In genomic region chr12:92717202-92717601, GRCh38 we compare ENCODE assay signal across 10 cellular contexts. TPM values are rescaled to one million over a fixed set of nuclear protein-coding genes. Genes with fewer than 3 reads are reported as not detected.
DNase-seq lines count a peak whose midpoint lies in the region; ATAC-seq and TF ChIP-seq lines count a peak whose summit lies in the region.
"Had no signal": no experiment of that assay in that cellular context is flagged by ENCODE, and none has a peak within 500 bp of the region (broad histone marks: within the 10 kb centered on the region; RNA-seq: fewer than 3 reads in every experiment).

No MANE protein-coding gene starts in this region.

- no peak overlapping the region for H2AK5ac ChIP-seq in mesenchymal stem cell (ENCODE audit: low read length, severe bottlenecking)

- H4K8ac ChIP-seq in mesenchymal stem cell (ENCODE audit: low read length) = no peak overlapping the region

- no peak overlapping the region for H3K23ac ChIP-seq in mesenchymal stem cell (ENCODE audit: low read length in 2 of 2)

- intact Hi-C loops in mammary epithelial cell (cut with micrococcal nuclease) (loop anchor here (1.0 to 5.0 kb wide), 2 partner anchors 68 to 110 kb away; no protein-coding TSS in a partner anchor), esophagus squamous epithelium (cut with DNase I) (no loop called here)

- BruUV-seq in mammary epithelial cell (replicated peaks; lab: Mats Ljungman, UMichigan) = no TSS peak

- H3K79me2 ChIP-seq in DOHH2 (ENCODE audit: control insufficient read depth, low read length) = no peaks in the 10 kb centered on the region
- H3K79me2 ChIP-seq in mammary epithelial cell (ENCODE audit: insufficient read depth, low read length) = no peaks in the 10 kb centered on the region

- in situ Hi-C loops in mammary epithelial cell (cut with MboI; ENCODE audit: low sequenced_read_pairs in 2 of 2) = no loop called here

- TF ChIP-seq POLR2A in esophagus squamous epithelium (IDR thresholded peaks at IDR 0.05) = no peak

- no peaks in the 10 kb centered on the region for H3K9me2 ChIP-seq in DOHH2 (replicated peaks; ENCODE audit: control insufficient read depth, low read length)

- H2BK5ac ChIP-seq in mesenchymal stem cell (ENCODE audit: low read depth, low read length, poor library complexity, severe bottlenecking) = no peak overlapping the region

- 46% methylated on average over 2 of the region's 2 CpGs for WGBS in mammary epithelial cell (ENCODE audit: low coverage, missing lambda C conversion rate)
- WGBS in mesenchymal stem cell = 48% methylated on average over 2 of the region's 2 CpGs
- 58 to 64% methylated on average over 2 of the region's 2 CpGs for WGBS in esophagus squamous epithelium, 2 donors

- dilution Hi-C loops in mammary epithelial cell (cut with HindIII; ENCODE audit: low sequenced_read_pairs) = no loop called here

- H3K79me1 ChIP-seq in mesenchymal stem cell (replicated peaks; ENCODE audit: low read length, poor library complexity, severe bottlenecking) = no peaks in the 10 kb centered on the region

- CTCF ChIA-PET in mammary epithelial cell (lab: Charles Lee; ENCODE audit: low non-redundant PET) = interaction anchor here (0.6 to 0.7 kb wide), 2 partner anchors 329 to 1374 kb away, joined by 4 read pairs; no protein-coding TSS in a partner anchor

- peak; percentile 41 for TF ChIP-seq CTCF in DOHH2 (IDR thresholded peaks at IDR 0.05; ENCODE audit: low read depth, low read length, poor library complexity, severe bottlenecking)
- TF ChIP-seq CTCF in mammary epithelial cell (conservative IDR thresholded peaks at IDR 0.05 in 1 of 2, IDR thresholded peaks at IDR 0.05 in 1 of 2; ENCODE audit: extremely low read depth in 1 of 2, insufficient read depth in 1 of 2, low read depth in 1 of 2, low read length in 2 of 2) = peak; percentile 42 to 52
- TF ChIP-seq CTCF in esophagus squamous epithelium (IDR thresholded peaks at IDR 0.05) = peak in 3 of 6 experiments; percentile 11 to 34 (median 23)

- H4K91ac ChIP-seq in mesenchymal stem cell (ENCODE audit: low read length) = no peak overlapping the region

- DNase-seq in LHCN-M2 (ENCODE audit: low read depth) (peak; percentile 73), mammary epithelial cell (peak; percentile 23), mesenchymal stem cell (peak; percentile 64), DMS114 treated with DMSO at 0.1 percent for 48 hours (lab: John Stamatoyannopoulos, UW; ENCODE audit: unreplicated experiment) (no peak), esophagus squamous epithelium (lab: John Stamatoyannopoulos, UW) (no peak)
- DNase-seq: activated naive CD8-positive, alpha-beta T cell treated with anti-CD3 and anti-CD28 coated beads, Interleukin-2, amount 50 U/mL, for 24 hours; left ventricle myocardium superior had no signal

- no peak overlapping the region for H2BK120ac ChIP-seq in mesenchymal stem cell (ENCODE audit: low read depth, low read length)

- H3K18ac ChIP-seq in mesenchymal stem cell (ENCODE audit: low read depth in 1 of 2, low read length in 2 of 2) = no peak overlapping the region

- H3K27me3 ChIP-seq in DOHH2 (ENCODE audit: control insufficient read depth, low read length) (no peaks in the 10 kb centered on the region), mammary epithelial cell (ENCODE audit: insufficient read depth, low read length) (no peaks in the 10 kb centered on the region), mesenchymal stem cell (ENCODE audit: control insufficient read depth in 1 of 2, insufficient read depth in 1 of 2, low read length in 2 of 2) (no peaks in the 10 kb centered on the region), esophagus squamous epithelium (no peaks in the 10 kb centered on the region)

- H2BK12ac ChIP-seq in mesenchymal stem cell (ENCODE audit: low read length in 2 of 2) = no peak overlapping the region

- H3K9ac ChIP-seq in mammary epithelial cell (ENCODE audit: insufficient read depth, low read length) (no peak overlapping the region), mesenchymal stem cell (ENCODE audit: low read length) (peak overlapping the region; percentile 33)

- H3K4me1 ChIP-seq in DOHH2 (ENCODE audit: control insufficient read depth, low read length) (no peaks in the 10 kb centered on the region), mammary epithelial cell (ENCODE audit: insufficient read depth, low read length) (no peaks in the 10 kb centered on the region), mesenchymal stem cell (ENCODE audit: control insufficient read depth, insufficient read depth, low read depth, low read length) (peaks cover 4% of the 10 kb centered on the region), esophagus squamous epithelium (no peaks in the 10 kb centered on the region)

- no peaks in the 10 kb centered on the region for H3K36me3 ChIP-seq in DOHH2 (ENCODE audit: control insufficient read depth, low read length)
- no peaks in the 10 kb centered on the region for H3K36me3 ChIP-seq in mammary epithelial cell (ENCODE audit: insufficient read depth, low read length)
- H3K36me3 ChIP-seq in mesenchymal stem cell (ENCODE audit: control insufficient read depth in 1 of 2, insufficient read depth in 2 of 2, low read depth in 1 of 2, low read length in 2 of 2) = no peaks in the 10 kb centered on the region
- H3K36me3 ChIP-seq in esophagus squamous epithelium = no peaks in the 10 kb centered on the region

- no peaks in the 10 kb centered on the region for H3F3A ChIP-seq in DOHH2 (ENCODE audit: control insufficient read depth, insufficient read depth)

- H3K14ac ChIP-seq in mesenchymal stem cell (ENCODE audit: low read length in 2 of 2) = no peak overlapping the region

- H2AFZ ChIP-seq in mammary epithelial cell (ENCODE audit: low read depth, low read length) (no peak overlapping the region), mesenchymal stem cell (ENCODE audit: low read depth, low read length) (no peak overlapping the region)

- H3K4me2 ChIP-seq in DOHH2 (ENCODE audit: low read length) (no peak overlapping the region), mammary epithelial cell (ENCODE audit: insufficient read depth, low read depth, low read length) (no peak overlapping the region), mesenchymal stem cell (ENCODE audit: low read length, poor library complexity, severe bottlenecking) (no peak overlapping the region)

- H3K4ac ChIP-seq in mesenchymal stem cell (ENCODE audit: low read depth in 1 of 2, low read length in 2 of 2) = no peak overlapping the region

- H3K4me3 ChIP-seq in DOHH2 (ENCODE audit: low read length) (no peak overlapping the region), mammary epithelial cell (replicated peaks in 1 of 3; ENCODE audit: insufficient read depth in 1 of 3, low read depth in 2 of 3, low read length in 3 of 3) (no peak overlapping the region), mesenchymal stem cell (ENCODE audit: insufficient read depth in 1 of 2, low read depth in 1 of 2, low read length in 2 of 2) (no peak overlapping the region), esophagus squamous epithelium (no peak overlapping the region)

- no peak overlapping the region for H3K27ac ChIP-seq in DOHH2 (ENCODE audit: low read depth, low read length)
- H3K27ac ChIP-seq in mammary epithelial cell (ENCODE audit: insufficient read depth, low read depth, low read length) = no peak overlapping the region
- no peak overlapping the region for H3K27ac ChIP-seq in mesenchymal stem cell (ENCODE audit: low read length, poor library complexity, severe bottlenecking)
- no peak overlapping the region for H3K27ac ChIP-seq in esophagus squamous epithelium

- H3K9me3 ChIP-seq in DOHH2 (ENCODE audit: control insufficient read depth, insufficient read depth, low read length) (no peaks in the 10 kb centered on the region), mammary epithelial cell (replicated peaks; ENCODE audit: insufficient read depth, low read length) (no peaks in the 10 kb centered on the region), mesenchymal stem cell (ENCODE audit: control insufficient read depth, low read length) (peaks cover 9% of the 10 kb centered on the region), esophagus squamous epithelium (no peaks in the 10 kb centered on the region)

- no peak overlapping the region for H2BK15ac ChIP-seq in mesenchymal stem cell (ENCODE audit: low read depth, poor library complexity, severe bottlenecking)

- no peak for ATAC-seq in HG03159 (IDR thresholded peaks at IDR 0.05; ENCODE audit: unreplicated experiment)
- no peak for ATAC-seq in activated CD4-positive, CD25-positive, alpha-beta regulatory T cell treated with anti-CD3 and anti-CD28 coated beads, Interleukin-2, amount 50 U/mL, for 24 hours
- ATAC-seq: activated naive CD8-positive, alpha-beta T cell treated with anti-CD3 and anti-CD28 coated beads, Interleukin-2, amount 50 U/mL, for 24 hours; left ventricle myocardium superior had no signal

- H4K20me1 ChIP-seq in DOHH2 (ENCODE audit: control insufficient read depth, insufficient read depth, low read depth, low read length) (no peaks in the 10 kb centered on the region), mammary epithelial cell (ENCODE audit: insufficient read depth, low read length) (no peaks in the 10 kb centered on the region)

RNA-seq across cellular contexts. Expression of gene PLEKHG7, which starts 14.4 kb away (rescaled TPM):
- total RNA-seq in LHCN-M2 (2014; rRNA removed) (not detected in 2 replicates), mammary epithelial cell (not detected), esophagus squamous epithelium (not detected)
- polyA plus RNA-seq in LHCN-M2 (2012) = 0.06 TPM
- polyA plus RNA-seq in mammary epithelial cell = not detected
- polyA minus RNA-seq in mammary epithelial cell = not detected
- polyA plus RNA-seq in mesenchymal stem cell (2013, experiment 1 of 2) = not detected
- not detected for polyA plus RNA-seq in mesenchymal stem cell (2013, experiment 2 of 2)
- total RNA-seq: left ventricle myocardium superior had no signal

Comparison
In these comparisons a context has a peak if more than half of its experiments do, and no peak if none do; other contexts are left out.
1. DNase-seq: peak in LHCN-M2 (single experiment), mammary epithelial cell (single experiment) and mesenchymal stem cell (single experiment); none in DMS114 treated with DMSO at 0.1 percent for 48 hours (single experiment) and esophagus squamous epithelium (single experiment).